1 cellular context compared by ENCODE assay signal in the genomic region with DNA sequence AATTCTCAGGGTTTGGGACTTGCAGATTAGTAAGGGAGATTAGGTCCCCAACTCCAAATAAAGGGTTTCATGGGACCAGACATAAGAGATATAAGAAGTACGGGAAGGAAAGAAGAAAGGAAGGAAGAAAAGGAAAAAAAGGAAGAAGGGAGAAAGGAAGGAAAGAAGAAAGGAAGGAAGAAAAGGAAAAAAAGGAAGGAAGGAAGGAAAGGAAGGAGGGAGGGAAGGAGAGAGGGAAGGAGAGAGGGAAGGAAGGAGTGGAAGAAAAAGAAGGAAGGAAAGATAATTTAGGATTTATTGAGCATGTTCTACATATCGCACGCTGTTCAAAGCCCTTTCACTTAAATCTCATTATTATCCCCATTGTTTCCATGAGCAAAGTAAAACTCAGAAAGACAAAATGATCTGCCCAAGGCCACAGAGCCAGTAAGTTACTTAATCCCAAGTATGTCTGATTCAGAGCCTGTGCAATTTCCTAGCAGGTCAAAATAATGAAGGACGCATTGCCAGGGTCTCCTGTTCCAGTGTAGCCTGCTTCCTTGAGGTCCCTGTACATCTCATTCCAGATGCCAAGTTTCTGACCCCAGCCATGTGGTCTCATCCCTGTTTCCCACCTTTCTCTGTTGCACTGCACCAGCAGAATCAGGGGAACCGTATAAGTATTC.
TF ChIP-seq lines count a peak whose summit lies in the region.

No MANE protein-coding gene starts in this region.

TF ChIP-seq in SK-N-SH treated with all-trans-retinoic acid at 6 μM for 48 hours, 23 proteins besides CTCF, POLR2A, EP300 and RAD21:
- TF ChIP-seq TCF4 (CRISPR knock-in tag; IDR thresholded peaks at IDR 0.05; ENCODE audit: borderline replicate concordance) = no peak
- no peak for TF ChIP-seq ISL1 (CRISPR knock-in tag; IDR thresholded peaks at IDR 0.05)
- TF ChIP-seq TOX (CRISPR knock-in tag; IDR thresholded peaks at IDR 0.05; ENCODE audit: borderline replicate concordance) = no peak
- no peak for TF ChIP-seq ZFP30 (CRISPR knock-in tag; IDR thresholded peaks at IDR 0.05)
- no peak for TF ChIP-seq CSDC2 (CRISPR knock-in tag; IDR thresholded peaks at IDR 0.05)
- TF ChIP-seq ZNF70 (CRISPR knock-in tag; IDR thresholded peaks at IDR 0.05) = no peak
- TF ChIP-seq PPARA (CRISPR knock-in tag; IDR thresholded peaks at IDR 0.05; ENCODE audit: borderline replicate concordance) = no peak
- TF ChIP-seq, protein P1, sequence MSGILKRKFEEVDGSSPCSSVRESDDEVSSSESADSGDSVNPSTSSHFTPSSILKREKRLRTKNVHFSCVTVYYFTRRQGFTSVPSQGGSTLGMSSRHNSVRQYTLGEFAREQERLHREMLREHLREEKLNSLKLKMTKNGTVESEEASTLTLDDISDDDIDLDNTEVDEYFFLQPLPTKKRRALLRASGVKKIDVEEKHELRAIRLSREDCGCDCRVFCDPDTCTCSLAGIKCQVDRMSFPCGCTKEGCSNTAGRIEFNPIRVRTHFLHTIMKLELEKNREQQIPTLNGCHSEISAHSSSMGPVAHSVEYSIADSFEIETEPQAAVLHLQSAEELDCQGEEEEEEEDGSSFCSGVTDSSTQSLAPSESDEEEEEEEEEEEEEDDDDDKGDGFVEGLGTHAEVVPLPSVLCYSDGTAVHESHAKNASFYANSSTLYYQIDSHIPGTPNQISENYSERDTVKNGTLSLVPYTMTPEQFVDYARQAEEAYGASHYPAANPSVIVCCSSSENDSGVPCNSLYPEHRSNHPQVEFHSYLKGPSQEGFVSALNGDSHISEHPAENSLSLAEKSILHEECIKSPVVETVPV (CRISPR knock-in tag; IDR thresholded peaks at IDR 0.05) = no peak
- TF ChIP-seq, protein P2, sequence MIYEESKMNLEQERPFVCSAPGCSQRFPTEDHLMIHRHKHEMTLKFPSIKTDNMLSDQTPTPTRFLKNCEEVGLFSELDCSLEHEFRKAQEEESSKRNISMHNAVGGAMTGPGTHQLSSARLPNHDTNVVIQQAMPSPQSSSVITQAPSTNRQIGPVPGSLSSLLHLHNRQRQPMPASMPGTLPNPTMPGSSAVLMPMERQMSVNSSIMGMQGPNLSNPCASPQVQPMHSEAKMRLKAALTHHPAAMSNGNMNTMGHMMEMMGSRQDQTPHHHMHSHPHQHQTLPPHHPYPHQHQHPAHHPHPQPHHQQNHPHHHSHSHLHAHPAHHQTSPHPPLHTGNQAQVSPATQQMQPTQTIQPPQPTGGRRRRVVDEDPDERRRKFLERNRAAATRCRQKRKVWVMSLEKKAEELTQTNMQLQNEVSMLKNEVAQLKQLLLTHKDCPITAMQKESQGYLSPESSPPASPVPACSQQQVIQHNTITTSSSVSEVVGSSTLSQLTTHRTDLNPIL (CRISPR knock-in tag; IDR thresholded peaks at IDR 0.05; ENCODE audit: low read depth) = no peak
- TF ChIP-seq ESRRG (CRISPR knock-in tag; IDR thresholded peaks at IDR 0.05) = no peak
- TF ChIP-seq GLIS3 (CRISPR knock-in tag; IDR thresholded peaks at IDR 0.05) = no peak
- TF ChIP-seq, protein P3, sequence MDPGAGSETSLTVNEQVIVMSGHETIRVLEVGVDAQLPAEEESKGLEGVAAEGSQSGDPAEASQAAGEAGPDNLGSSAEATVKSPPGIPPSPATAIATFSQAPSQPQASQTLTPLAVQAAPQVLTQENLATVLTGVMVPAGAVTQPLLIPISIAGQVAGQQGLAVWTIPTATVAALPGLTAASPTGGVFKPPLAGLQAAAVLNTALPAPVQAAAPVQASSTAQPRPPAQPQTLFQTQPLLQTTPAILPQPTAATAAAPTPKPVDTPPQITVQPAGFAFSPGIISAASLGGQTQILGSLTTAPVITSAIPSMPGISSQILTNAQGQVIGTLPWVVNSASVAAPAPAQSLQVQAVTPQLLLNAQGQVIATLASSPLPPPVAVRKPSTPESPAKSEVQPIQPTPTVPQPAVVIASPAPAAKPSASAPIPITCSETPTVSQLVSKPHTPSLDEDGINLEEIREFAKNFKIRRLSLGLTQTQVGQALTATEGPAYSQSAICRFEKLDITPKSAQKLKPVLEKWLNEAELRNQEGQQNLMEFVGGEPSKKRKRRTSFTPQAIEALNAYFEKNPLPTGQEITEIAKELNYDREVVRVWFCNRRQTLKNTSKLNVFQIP (CRISPR knock-in tag; IDR thresholded peaks at IDR 0.05; ENCODE audit: borderline replicate concordance, low read depth) = no peak
- TF ChIP-seq, protein P4, sequence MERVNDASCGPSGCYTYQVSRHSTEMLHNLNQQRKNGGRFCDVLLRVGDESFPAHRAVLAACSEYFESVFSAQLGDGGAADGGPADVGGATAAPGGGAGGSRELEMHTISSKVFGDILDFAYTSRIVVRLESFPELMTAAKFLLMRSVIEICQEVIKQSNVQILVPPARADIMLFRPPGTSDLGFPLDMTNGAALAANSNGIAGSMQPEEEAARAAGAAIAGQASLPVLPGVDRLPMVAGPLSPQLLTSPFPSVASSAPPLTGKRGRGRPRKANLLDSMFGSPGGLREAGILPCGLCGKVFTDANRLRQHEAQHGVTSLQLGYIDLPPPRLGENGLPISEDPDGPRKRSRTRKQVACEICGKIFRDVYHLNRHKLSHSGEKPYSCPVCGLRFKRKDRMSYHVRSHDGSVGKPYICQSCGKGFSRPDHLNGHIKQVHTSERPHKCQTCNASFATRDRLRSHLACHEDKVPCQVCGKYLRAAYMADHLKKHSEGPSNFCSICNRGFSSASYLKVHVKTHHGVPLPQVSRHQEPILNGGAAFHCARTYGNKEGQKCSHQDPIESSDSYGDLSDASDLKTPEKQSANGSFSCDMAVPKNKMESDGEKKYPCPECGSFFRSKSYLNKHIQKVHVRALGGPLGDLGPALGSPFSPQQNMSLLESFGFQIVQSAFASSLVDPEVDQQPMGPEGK (CRISPR knock-in tag; IDR thresholded peaks at IDR 0.05; ENCODE audit: borderline replicate concordance) = no peak
- no peak for TF ChIP-seq BACH2 (CRISPR knock-in tag; IDR thresholded peaks at IDR 0.05; ENCODE audit: borderline replicate concordance)
- TF ChIP-seq ARNTL (CRISPR knock-in tag; IDR thresholded peaks at IDR 0.05; ENCODE audit: borderline replicate concordance, low read depth) = no peak
- no peak for TF ChIP-seq SNAI2 (CRISPR knock-in tag; IDR thresholded peaks at IDR 0.05)
- TF ChIP-seq, protein P5, sequence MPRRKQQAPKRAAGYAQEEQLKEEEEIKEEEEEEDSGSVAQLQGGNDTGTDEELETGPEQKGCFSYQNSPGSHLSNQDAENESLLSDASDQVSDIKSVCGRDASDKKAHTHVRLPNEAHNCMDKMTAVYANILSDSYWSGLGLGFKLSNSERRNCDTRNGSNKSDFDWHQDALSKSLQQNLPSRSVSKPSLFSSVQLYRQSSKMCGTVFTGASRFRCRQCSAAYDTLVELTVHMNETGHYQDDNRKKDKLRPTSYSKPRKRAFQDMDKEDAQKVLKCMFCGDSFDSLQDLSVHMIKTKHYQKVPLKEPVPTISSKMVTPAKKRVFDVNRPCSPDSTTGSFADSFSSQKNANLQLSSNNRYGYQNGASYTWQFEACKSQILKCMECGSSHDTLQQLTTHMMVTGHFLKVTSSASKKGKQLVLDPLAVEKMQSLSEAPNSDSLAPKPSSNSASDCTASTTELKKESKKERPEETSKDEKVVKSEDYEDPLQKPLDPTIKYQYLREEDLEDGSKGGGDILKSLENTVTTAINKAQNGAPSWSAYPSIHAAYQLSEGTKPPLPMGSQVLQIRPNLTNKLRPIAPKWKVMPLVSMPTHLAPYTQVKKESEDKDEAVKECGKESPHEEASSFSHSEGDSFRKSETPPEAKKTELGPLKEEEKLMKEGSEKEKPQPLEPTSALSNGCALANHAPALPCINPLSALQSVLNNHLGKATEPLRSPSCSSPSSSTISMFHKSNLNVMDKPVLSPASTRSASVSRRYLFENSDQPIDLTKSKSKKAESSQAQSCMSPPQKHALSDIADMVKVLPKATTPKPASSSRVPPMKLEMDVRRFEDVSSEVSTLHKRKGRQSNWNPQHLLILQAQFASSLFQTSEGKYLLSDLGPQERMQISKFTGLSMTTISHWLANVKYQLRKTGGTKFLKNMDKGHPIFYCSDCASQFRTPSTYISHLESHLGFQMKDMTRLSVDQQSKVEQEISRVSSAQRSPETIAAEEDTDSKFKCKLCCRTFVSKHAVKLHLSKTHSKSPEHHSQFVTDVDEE (CRISPR knock-in tag; IDR thresholded peaks at IDR 0.05) = no peak
- TF ChIP-seq ZC3H10 (CRISPR knock-in tag; IDR thresholded peaks at IDR 0.05) = no peak
- TF ChIP-seq ZFP3 (CRISPR knock-in tag; IDR thresholded peaks at IDR 0.05) = no peak
